32 cellular contexts compared by ENCODE assay signal in the genomic region with DNA sequence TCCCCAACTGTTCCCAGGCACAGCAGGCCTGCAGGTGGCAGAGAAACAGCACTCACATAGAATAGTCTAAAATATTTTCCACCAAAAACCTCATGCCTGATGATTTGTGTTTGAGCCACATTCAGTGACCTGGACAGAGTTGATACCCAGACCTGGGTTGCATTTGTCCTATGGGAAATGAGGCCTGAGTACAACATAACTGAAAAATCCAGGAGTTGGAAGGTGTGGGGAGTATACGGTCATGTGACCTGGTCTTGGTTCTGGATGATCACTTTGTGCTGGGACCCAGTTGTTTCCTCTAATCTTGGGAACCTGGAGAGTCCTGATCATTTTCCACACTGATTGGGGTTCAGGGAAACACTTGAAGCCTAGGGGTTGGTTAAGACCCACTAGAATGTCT.
"Had no signal": no experiment of that assay in that cellular context is flagged by ENCODE, and none has a peak within 500 bp of the region (broad histone marks: within the 10 kb centered on the region; RNA-seq: fewer than 3 reads in every experiment).

No MANE protein-coding gene starts in this region.

- DNase-seq: activated effector memory CD4-positive, alpha-beta T cell treated with anti-CD3 and anti-CD28 coated beads, Interleukin-2, amount 50 U/mL, for 16 hours; activated effector memory CD4-positive, alpha-beta T cell treated with Interleukin-2 at 50 U/mL for 16 hours; activated gamma-delta T cell; activated gamma-delta T cell treated with Interleukin-2 at 50 U/mL for 16 hours; activated naive CD4-positive, alpha-beta T cell; activated naive CD4-positive, alpha-beta T cell treated with anti-CD3 and anti-CD28 coated beads for 36 hours; activated naive CD4-positive, alpha-beta T cell treated with anti-CD3 and anti-CD28 coated beads, Interleukin-2, amount 10 ng/mL, durations not matched to agents 7 days and 5 days; activated naive CD4-positive, alpha-beta T cell treated with anti-CD3 and anti-CD28 coated beads, Interleukin-2, amount 50 U/mL, for 16 hours; activated naive CD4-positive, alpha-beta T cell treated with Interleukin-2 at 50 U/mL for 16 hours; activated naive CD8-positive, alpha-beta T cell treated with anti-CD3 and anti-CD28 coated beads for 36 hours; activated naive CD8-positive, alpha-beta T cell treated with anti-CD3 and anti-CD28 coated beads, Interleukin-2, amount 10 ng/mL, durations not matched to agents 7 days and 5 days; activated naive CD8-positive, alpha-beta T cell treated with anti-CD3 and anti-CD28 coated beads, Interleukin-2, amount 50 U/mL, for 24 hours; activated T-cell treated with anti-CD3 and anti-CD28 coated beads, Interleukin-2, amount 50 U/mL, for 24 hours; activated T-cell treated with anti-CD3 and anti-CD28 coated beads, Interleukin-2, amount 50 U/mL, for 4 hours; activated T-cell treated with anti-CD3 and anti-CD28 coated beads, Interleukin-2, amount 50 U/mL, for 48 hours; activated T-cell treated with anti-CD3 and anti-CD28 coated beads, Interleukin-2, amount 50 U/mL, for 72 hours; adrenal gland; amniotic stem cell; amygdala; anterior cingulate cortex; aorta; body of pancreas; brain microvascular endothelial cell; caudate nucleus; central memory CD4-positive, alpha-beta T cell; cerebellar nuclear complex had no signal

- H3K36me3 ChIP-seq: adrenal gland, ascending aorta, brain microvascular endothelial cell, breast epithelium, cardiac muscle cell had no signal

- FAIRE-seq: astrocyte had no signal

- H3K27ac ChIP-seq: adrenal gland, ascending aorta, body of pancreas, brain microvascular endothelial cell, breast epithelium, cardiac muscle cell had no signal

- H3K9me3 ChIP-seq: adrenal gland, ascending aorta, body of pancreas, breast epithelium had no signal

- H3K4me1 ChIP-seq: adrenal gland, ascending aorta, body of pancreas, breast epithelium had no signal

- ATAC-seq: activated naive CD4-positive, alpha-beta T cell treated with anti-CD3 and anti-CD28 coated beads, Interleukin-2, amount 50 U/mL, for 72 hours; activated naive CD8-positive, alpha-beta T cell treated with anti-CD3 and anti-CD28 coated beads, Interleukin-2, amount 50 U/mL, for 24 hours; activated T-cell treated with anti-CD3 and anti-CD28 coated beads, Interleukin-2, amount 50 U/mL, for 4 hours; activated T-cell treated with anti-CD3 and anti-CD28 coated beads, Interleukin-2, amount 50 U/mL, for 72 hours; activated T-helper 17 cell treated with anti-CD3 and anti-CD28 coated beads, Interleukin-2, amount 50 U/mL, for 72 hours; body of pancreas had no signal

- H3K4me3 ChIP-seq: adrenal gland, ascending aorta, body of pancreas, breast epithelium, cardiac muscle cell had no signal

- H3K27me3 ChIP-seq: adrenal gland, ascending aorta, body of pancreas, breast epithelium had no signal
